In the genomic region with DNA sequence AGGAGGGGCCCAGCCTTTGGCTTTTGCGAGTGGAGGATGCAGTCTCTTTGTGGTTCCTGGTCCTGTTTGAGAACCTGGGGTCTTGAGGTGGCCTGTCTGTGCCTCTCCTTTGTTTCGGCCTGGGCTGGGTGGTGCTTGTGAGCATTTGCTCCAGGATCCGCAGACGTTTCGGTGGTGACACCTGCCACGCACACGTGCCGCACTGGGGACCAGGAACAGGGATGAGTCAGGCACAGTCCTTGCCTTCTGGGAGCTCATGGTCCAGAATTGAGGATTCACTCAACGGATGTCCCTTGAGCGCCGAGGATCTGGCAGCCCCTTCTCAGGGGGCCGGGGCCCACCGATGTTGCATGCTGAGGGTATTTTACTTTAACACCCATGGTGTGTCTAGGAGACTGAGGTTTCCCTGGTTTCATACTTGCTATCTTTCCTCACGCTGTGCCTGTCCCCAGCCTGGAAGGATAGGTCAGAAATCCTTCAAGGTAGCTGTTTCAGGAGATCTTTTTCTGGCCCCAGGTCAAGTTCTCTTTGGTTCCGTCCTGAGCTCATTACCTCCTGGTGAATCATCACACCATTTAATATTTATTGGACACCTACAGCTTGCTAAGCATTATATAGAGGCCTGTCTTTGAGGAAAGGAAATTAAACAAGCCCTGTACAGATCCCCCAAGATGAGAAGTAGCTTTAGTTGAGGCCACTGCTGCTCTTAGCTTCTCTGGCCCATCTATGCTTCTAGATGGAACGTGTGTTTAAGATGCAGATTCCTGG, we compare ENCODE assay signal across 1 cellular context.
TF ChIP-seq lines count a peak whose summit lies in the region.

No MANE protein-coding gene starts in this region.

TF ChIP-seq in HepG2, 621 proteins besides CTCF, POLR2A, EP300 and RAD21:
- TF ChIP-seq, protein P1, sequence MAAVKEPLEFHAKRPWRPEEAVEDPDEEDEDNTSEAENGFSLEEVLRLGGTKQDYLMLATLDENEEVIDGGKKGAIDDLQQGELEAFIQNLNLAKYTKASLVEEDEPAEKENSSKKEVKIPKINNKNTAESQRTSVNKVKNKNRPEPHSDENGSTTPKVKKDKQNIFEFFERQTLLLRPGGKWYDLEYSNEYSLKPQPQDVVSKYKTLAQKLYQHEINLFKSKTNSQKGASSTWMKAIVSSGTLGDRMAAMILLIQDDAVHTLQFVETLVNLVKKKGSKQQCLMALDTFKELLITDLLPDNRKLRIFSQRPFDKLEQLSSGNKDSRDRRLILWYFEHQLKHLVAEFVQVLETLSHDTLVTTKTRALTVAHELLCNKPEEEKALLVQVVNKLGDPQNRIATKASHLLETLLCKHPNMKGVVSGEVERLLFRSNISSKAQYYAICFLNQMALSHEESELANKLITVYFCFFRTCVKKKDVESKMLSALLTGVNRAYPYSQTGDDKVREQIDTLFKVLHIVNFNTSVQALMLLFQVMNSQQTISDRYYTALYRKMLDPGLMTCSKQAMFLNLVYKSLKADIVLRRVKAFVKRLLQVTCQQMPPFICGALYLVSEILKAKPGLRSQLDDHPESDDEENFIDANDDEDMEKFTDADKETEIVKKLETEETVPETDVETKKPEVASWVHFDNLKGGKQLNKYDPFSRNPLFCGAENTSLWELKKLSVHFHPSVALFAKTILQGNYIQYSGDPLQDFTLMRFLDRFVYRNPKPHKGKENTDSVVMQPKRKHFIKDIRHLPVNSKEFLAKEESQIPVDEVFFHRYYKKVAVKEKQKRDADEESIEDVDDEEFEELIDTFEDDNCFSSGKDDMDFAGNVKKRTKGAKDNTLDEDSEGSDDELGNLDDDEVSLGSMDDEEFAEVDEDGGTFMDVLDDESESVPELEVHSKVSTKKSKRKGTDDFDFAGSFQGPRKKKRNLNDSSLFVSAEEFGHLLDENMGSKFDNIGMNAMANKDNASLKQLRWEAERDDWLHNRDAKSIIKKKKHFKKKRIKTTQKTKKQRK (IDR thresholded peaks at IDR 0.05; ENCODE audit: low read length): no peak
- TF ChIP-seq RFX1 (IDR thresholded peaks at IDR 0.05): no peak
- TF ChIP-seq CBX5 (CRISPR knock-in tag; IDR thresholded peaks at IDR 0.05; ENCODE audit: borderline replicate concordance): no peak
- TF ChIP-seq REPIN1 (CRISPR knock-in tag; IDR thresholded peaks at IDR 0.05; ENCODE audit: borderline replicate concordance, low read depth): no peak
- TF ChIP-seq, protein P2, sequence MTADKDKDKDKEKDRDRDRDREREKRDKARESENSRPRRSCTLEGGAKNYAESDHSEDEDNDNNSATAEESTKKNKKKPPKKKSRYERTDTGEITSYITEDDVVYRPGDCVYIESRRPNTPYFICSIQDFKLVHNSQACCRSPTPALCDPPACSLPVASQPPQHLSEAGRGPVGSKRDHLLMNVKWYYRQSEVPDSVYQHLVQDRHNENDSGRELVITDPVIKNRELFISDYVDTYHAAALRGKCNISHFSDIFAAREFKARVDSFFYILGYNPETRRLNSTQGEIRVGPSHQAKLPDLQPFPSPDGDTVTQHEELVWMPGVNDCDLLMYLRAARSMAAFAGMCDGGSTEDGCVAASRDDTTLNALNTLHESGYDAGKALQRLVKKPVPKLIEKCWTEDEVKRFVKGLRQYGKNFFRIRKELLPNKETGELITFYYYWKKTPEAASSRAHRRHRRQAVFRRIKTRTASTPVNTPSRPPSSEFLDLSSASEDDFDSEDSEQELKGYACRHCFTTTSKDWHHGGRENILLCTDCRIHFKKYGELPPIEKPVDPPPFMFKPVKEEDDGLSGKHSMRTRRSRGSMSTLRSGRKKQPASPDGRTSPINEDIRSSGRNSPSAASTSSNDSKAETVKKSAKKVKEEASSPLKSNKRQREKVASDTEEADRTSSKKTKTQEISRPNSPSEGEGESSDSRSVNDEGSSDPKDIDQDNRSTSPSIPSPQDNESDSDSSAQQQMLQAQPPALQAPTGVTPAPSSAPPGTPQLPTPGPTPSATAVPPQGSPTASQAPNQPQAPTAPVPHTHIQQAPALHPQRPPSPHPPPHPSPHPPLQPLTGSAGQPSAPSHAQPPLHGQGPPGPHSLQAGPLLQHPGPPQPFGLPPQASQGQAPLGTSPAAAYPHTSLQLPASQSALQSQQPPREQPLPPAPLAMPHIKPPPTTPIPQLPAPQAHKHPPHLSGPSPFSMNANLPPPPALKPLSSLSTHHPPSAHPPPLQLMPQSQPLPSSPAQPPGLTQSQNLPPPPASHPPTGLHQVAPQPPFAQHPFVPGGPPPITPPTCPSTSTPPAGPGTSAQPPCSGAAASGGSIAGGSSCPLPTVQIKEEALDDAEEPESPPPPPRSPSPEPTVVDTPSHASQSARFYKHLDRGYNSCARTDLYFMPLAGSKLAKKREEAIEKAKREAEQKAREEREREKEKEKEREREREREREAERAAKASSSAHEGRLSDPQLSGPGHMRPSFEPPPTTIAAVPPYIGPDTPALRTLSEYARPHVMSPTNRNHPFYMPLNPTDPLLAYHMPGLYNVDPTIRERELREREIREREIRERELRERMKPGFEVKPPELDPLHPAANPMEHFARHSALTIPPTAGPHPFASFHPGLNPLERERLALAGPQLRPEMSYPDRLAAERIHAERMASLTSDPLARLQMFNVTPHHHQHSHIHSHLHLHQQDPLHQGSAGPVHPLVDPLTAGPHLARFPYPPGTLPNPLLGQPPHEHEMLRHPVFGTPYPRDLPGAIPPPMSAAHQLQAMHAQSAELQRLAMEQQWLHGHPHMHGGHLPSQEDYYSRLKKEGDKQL (CRISPR knock-in tag; IDR thresholded peaks at IDR 0.05; ENCODE audit: low read depth): no peak
